1 cellular context compared by ENCODE assay signal in genomic region chr1:247078315-247079140, GRCh38.
TF ChIP-seq lines count a peak whose summit lies in the region.

TSS of gene ZNF670 (minus strand) at chr1:247078811. CDS start at chr1:247078596, 215 bp downstream.

TF ChIP-seq in K562, 482 proteins besides CTCF, POLR2A, EP300 and RAD21 (continued from another document and continues in another):
- TF ChIP-seq PRMT5 (CRISPR knock-in tag; IDR thresholded peaks at IDR 0.05) (no peak; the same call in 1 of the 2 replicates), ZNF586 (CRISPR knock-in tag; conservative IDR thresholded peaks at IDR 0.05) (no peak), NFIC (IDR thresholded peaks at IDR 0.05) (no peak; the same call in 1 of the 2 replicates), E2F8 (IDR thresholded peaks at IDR 0.05; ENCODE audit: low read depth, partially characterized antibody) (peak; percentile 59), CXXC5 (CRISPR knock-in tag; IDR thresholded peaks at IDR 0.05) (peak; percentile 84), ZNF316 (IDR thresholded peaks at IDR 0.05) (peak; percentile 44; the same call in 1 of the 2 replicates), ZNF609 (CRISPR knock-in tag; IDR thresholded peaks at IDR 0.05; ENCODE audit: borderline replicate concordance) (no peak), EP400 (IDR thresholded peaks at IDR 0.05) (peak; percentile 86), ZNF395 (CRISPR knock-in tag; IDR thresholded peaks at IDR 0.05) (no peak), ZNF644 (tag; IDR thresholded peaks at IDR 0.05; ENCODE audit: low read depth) (no peak), MLLT1 (IDR thresholded peaks at IDR 0.05) (peak; percentile 90 to 94), PHF21A (IDR thresholded peaks at IDR 0.05; ENCODE audit: borderline replicate concordance, low read depth) (0 out of 2 replicates have a peak, but pooled peaks have one; percentile 21), SP1 (CRISPR knock-in tag; IDR thresholded peaks at IDR 0.05) (peak; percentile 85), KLF1 (tag; IDR thresholded peaks at IDR 0.05) (0 out of 2 replicates have a peak, but pooled peaks have one; percentile 42), SAFB2 (IDR thresholded peaks at IDR 0.05; ENCODE audit: borderline replicate concordance, low read depth, low read length, severe bottlenecking) (no peak), ZNF77 (CRISPR knock-in tag; IDR thresholded peaks at IDR 0.05) (no peak), HSF4 (CRISPR knock-in tag; IDR thresholded peaks at IDR 0.05; ENCODE audit: borderline replicate concordance) (no peak), TGIF2 (CRISPR knock-in tag; IDR thresholded peaks at IDR 0.05) (no peak), CTCFL (IDR thresholded peaks at IDR 0.05; ENCODE audit: borderline replicate concordance, insufficient read depth, low read depth, low read length, poor library complexity, severe bottlenecking) (peak; percentile 17), GTF2F1 (IDR thresholded peaks at IDR 0.05; ENCODE audit: low read depth, low read length) (peak; percentile 62; the same call in 1 of the 2 replicates), RBBP5 (IDR thresholded peaks at IDR 0.05; ENCODE audit: borderline replicate concordance, insufficient read depth, low read length, poor library complexity, severe bottlenecking) (peak; percentile 96), POLR3G (IDR thresholded peaks at IDR 0.05; ENCODE audit: extremely low read depth, insufficient read length, insufficient replicate concordance) (no peak), ARNT (IDR thresholded peaks at IDR 0.05) (no peak), ZBTB8A (IDR thresholded peaks at IDR 0.05; ENCODE audit: partially characterized antibody) (no peak), HMBOX1 (IDR thresholded peaks at IDR 0.05) (no peak), ATF7 (IDR thresholded peaks at IDR 0.05) (peak; percentile 82), ESRRB (CRISPR knock-in tag; IDR thresholded peaks at IDR 0.05; ENCODE audit: borderline replicate concordance) (no peak), TOE1 (IDR thresholded peaks at IDR 0.05; ENCODE audit: borderline replicate concordance) (peak; percentile 79), TOE1 (CRISPR knock-in tag; IDR thresholded peaks at IDR 0.05; ENCODE audit: borderline replicate concordance, low read depth) (0 out of 2 replicates have a peak, but pooled peaks have one; percentile 42), ARID1B (IDR thresholded peaks at IDR 0.05) (no peak; the same call in 1 of the 2 replicates), BCOR (IDR thresholded peaks at IDR 0.05) (peak; percentile 99), HDAC2 (IDR thresholded peaks at IDR 0.05) (peak; percentile 68; the same call in 1 of the 2 replicates), ESRRA (IDR thresholded peaks at IDR 0.05; ENCODE audit: borderline replicate concordance, low read depth) (0 out of 2 replicates have a peak, but pooled peaks have one; percentile 34), KDM4B (IDR thresholded peaks at IDR 0.05; ENCODE audit: borderline replicate concordance in 2 of 2, low read depth in 1 of 2) (peak in 1 of 2 experiments; percentile 48; a peak in 1 of 4 replicates), HEY1 (CRISPR knock-in tag; IDR thresholded peaks at IDR 0.05; ENCODE audit: borderline replicate concordance) (peak; percentile 73; the same call in 1 of the 2 replicates), SMARCC2 (IDR thresholded peaks at IDR 0.05; ENCODE audit: low read depth) (no peak; the same call in 1 of the 2 replicates), FOXP1 (CRISPR knock-in tag; IDR thresholded peaks at IDR 0.05) (peak; percentile 75; the same call in 1 of the 2 replicates), SNIP1 (IDR thresholded peaks at IDR 0.05; ENCODE audit: low read depth) (peak; percentile 98), ZNF785 (CRISPR knock-in tag; IDR thresholded peaks at IDR 0.05) (no peak), SIN3B (IDR thresholded peaks at IDR 0.05; ENCODE audit: low read depth) (peak; percentile 5), NFRKB (IDR thresholded peaks at IDR 0.05; ENCODE audit: low read depth) (peak; percentile 42; the same call in 1 of the 2 replicates), HMGN3 (IDR thresholded peaks at IDR 0.05; ENCODE audit: borderline replicate concordance, extremely low read depth, insufficient read length, low read depth, low read length) (peak; percentile 86), TRIM28 (IDR thresholded peaks at IDR 0.05) (peak; percentile 66; the same call in 1 of the 2 replicates), LARP7 (IDR thresholded peaks at IDR 0.05) (0 out of 2 replicates have a peak, but pooled peaks have one; percentile 20), ZBTB33 (CRISPR knock-in tag; IDR thresholded peaks at IDR 0.05) (no peak; the same call in 1 of the 2 replicates), CHCHD3 (CRISPR knock-in tag; IDR thresholded peaks at IDR 0.05) (no peak), NFE2L1 (tag; IDR thresholded peaks at IDR 0.05; ENCODE audit: borderline replicate concordance, low read depth) (no peak), DPF2 (IDR thresholded peaks at IDR 0.05) (peak; percentile 36), ZNF707 (CRISPR knock-in tag; conservative IDR thresholded peaks at IDR 0.05) (peak; percentile 18; the same call in 1 of the 2 replicates), PYGO2 (tag; IDR thresholded peaks at IDR 0.05) (no peak), ZNF398 (CRISPR knock-in tag; IDR thresholded peaks at IDR 0.05) (no peak), ZFP1 (CRISPR knock-in tag; IDR thresholded peaks at IDR 0.05) (no peak), CSDE1 (IDR thresholded peaks at IDR 0.05) (no peak)
